Comparison of ENCODE assay signal across 24 cellular contexts in genomic region chr11:82250047-82250446, GRCh38.
"Had no signal": no experiment of that assay in that cellular context is flagged by ENCODE, and none has a peak within 500 bp of the region (broad histone marks: within the 10 kb centered on the region; RNA-seq: fewer than 3 reads in every experiment).

No MANE protein-coding gene starts in this region.

- DNase-seq: natural killer cell; occipital lobe; ovary; posterior cingulate gyrus; psoas muscle; right cardiac atrium; right lobe of liver; sigmoid colon; small intestine; stimulated activated CD4-positive, alpha-beta T cell treated with anti-CD3 and anti-CD28 coated beads, Interleukin-15, amount 100 ng/mL, for 24 hours; stimulated activated CD4-positive, alpha-beta T cell treated with anti-CD3 and anti-CD28 coated beads, Interleukin-2, amount 100 ng/mL, for 24 hours; stimulated activated CD4-positive, alpha-beta T cell treated with anti-CD3 and anti-CD28 coated beads, Interleukin-2, amount 100 ng/mL, for 48 hours; stimulated activated CD4-positive, alpha-beta T cell treated with anti-CD3 and anti-CD28 coated beads, Interleukin-4, amount 100 ng/mL, for 24 hours; stimulated activated naive B cell treated with anti-CD40 and anti-IgM and Interleukin-4, amounts not matched to agents 10 μg/mL and 1 μg/mL and 100 μg/mL, for 72 hours; stimulated activated naive CD4-positive, alpha-beta T cell treated with Interleukin-2 at 50 U/mL for 16 hours; stomach; thyroid gland; trophoblast cell; upper lobe of left lung had no signal

- H3K27ac ChIP-seq: neural progenitor cell, ovary, parathyroid adenoma, psoas muscle, right lobe of liver, sigmoid colon, stomach, thoracic aorta, thyroid gland, tibial nerve, upper lobe of left lung, vagina had no signal

- H3K4me3 ChIP-seq: neural progenitor cell, ovary, psoas muscle, right lobe of liver, sigmoid colon, stomach, thoracic aorta, thyroid gland, tibial nerve, upper lobe of left lung, vagina had no signal
